1 cellular context compared by ENCODE assay signal in the genomic region with DNA sequence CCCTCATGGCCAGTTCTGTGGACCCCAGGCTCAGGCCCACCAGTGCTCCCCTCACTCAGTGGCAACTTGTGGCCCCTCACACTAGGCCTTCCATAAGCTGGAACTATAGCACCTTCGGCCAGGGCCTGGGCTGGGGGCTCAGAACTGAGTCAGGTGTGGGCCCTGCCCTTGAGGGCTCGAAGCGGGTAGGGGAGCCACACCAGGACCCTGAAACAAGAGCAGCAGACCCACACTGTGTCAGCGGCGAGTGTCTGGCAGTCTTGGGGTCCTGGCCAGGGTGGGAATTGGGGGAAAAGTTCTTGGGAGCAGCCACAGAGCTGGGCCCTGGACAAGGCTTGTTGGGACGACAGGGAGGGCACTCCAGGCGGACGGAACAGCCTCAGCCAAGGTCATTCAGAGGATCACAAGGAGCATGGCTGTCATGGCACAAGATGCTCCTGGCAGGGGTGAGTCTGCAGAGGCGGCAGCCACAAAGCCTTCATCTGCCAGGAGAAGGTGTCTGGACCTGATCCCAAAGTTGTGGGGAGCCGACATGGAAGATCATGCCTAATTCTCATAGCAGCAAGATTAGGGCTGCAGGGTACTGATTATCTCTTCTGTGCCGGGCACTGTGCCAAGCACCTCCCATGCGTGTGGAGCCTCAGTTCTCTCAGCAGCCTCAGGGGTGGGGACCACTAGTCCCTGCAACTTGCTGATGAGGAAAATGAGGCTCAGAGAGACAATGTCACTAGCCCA.
A peak's percentile ranks its signal among the peaks of the same experiment; 100 is the strongest.
TF ChIP-seq lines count a peak whose summit lies in the region.

No MANE protein-coding gene starts in this region.

TF ChIP-seq in K562, 482 proteins besides CTCF, POLR2A, EP300 and RAD21:
- TF ChIP-seq NFIC (IDR thresholded peaks at IDR 0.05) = peak; percentile 51
- no peak for TF ChIP-seq HMG20B (CRISPR knock-in tag; IDR thresholded peaks at IDR 0.05)
- TF ChIP-seq, protein P1, sequence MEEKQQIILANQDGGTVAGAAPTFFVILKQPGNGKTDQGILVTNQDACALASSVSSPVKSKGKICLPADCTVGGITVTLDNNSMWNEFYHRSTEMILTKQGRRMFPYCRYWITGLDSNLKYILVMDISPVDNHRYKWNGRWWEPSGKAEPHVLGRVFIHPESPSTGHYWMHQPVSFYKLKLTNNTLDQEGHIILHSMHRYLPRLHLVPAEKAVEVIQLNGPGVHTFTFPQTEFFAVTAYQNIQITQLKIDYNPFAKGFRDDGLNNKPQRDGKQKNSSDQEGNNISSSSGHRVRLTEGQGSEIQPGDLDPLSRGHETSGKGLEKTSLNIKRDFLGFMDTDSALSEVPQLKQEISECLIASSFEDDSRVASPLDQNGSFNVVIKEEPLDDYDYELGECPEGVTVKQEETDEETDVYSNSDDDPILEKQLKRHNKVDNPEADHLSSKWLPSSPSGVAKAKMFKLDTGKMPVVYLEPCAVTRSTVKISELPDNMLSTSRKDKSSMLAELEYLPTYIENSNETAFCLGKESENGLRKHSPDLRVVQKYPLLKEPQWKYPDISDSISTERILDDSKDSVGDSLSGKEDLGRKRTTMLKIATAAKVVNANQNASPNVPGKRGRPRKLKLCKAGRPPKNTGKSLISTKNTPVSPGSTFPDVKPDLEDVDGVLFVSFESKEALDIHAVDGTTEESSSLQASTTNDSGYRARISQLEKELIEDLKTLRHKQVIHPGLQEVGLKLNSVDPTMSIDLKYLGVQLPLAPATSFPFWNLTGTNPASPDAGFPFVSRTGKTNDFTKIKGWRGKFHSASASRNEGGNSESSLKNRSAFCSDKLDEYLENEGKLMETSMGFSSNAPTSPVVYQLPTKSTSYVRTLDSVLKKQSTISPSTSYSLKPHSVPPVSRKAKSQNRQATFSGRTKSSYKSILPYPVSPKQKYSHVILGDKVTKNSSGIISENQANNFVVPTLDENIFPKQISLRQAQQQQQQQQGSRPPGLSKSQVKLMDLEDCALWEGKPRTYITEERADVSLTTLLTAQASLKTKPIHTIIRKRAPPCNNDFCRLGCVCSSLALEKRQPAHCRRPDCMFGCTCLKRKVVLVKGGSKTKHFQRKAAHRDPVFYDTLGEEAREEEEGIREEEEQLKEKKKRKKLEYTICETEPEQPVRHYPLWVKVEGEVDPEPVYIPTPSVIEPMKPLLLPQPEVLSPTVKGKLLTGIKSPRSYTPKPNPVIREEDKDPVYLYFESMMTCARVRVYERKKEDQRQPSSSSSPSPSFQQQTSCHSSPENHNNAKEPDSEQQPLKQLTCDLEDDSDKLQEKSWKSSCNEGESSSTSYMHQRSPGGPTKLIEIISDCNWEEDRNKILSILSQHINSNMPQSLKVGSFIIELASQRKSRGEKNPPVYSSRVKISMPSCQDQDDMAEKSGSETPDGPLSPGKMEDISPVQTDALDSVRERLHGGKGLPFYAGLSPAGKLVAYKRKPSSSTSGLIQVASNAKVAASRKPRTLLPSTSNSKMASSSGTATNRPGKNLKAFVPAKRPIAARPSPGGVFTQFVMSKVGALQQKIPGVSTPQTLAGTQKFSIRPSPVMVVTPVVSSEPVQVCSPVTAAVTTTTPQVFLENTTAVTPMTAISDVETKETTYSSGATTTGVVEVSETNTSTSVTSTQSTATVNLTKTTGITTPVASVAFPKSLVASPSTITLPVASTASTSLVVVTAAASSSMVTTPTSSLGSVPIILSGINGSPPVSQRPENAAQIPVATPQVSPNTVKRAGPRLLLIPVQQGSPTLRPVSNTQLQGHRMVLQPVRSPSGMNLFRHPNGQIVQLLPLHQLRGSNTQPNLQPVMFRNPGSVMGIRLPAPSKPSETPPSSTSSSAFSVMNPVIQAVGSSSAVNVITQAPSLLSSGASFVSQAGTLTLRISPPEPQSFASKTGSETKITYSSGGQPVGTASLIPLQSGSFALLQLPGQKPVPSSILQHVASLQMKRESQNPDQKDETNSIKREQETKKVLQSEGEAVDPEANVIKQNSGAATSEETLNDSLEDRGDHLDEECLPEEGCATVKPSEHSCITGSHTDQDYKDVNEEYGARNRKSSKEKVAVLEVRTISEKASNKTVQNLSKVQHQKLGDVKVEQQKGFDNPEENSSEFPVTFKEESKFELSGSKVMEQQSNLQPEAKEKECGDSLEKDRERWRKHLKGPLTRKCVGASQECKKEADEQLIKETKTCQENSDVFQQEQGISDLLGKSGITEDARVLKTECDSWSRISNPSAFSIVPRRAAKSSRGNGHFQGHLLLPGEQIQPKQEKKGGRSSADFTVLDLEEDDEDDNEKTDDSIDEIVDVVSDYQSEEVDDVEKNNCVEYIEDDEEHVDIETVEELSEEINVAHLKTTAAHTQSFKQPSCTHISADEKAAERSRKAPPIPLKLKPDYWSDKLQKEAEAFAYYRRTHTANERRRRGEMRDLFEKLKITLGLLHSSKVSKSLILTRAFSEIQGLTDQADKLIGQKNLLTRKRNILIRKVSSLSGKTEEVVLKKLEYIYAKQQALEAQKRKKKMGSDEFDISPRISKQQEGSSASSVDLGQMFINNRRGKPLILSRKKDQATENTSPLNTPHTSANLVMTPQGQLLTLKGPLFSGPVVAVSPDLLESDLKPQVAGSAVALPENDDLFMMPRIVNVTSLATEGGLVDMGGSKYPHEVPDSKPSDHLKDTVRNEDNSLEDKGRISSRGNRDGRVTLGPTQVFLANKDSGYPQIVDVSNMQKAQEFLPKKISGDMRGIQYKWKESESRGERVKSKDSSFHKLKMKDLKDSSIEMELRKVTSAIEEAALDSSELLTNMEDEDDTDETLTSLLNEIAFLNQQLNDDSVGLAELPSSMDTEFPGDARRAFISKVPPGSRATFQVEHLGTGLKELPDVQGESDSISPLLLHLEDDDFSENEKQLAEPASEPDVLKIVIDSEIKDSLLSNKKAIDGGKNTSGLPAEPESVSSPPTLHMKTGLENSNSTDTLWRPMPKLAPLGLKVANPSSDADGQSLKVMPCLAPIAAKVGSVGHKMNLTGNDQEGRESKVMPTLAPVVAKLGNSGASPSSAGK (IDR thresholded peaks at IDR 0.05) = no peak
TF ChIP-seq in K562: peak in this region for 1.
